In genomic region chr5:31853398-31854135, GRCh38 we compare ENCODE assay signal across 13 cellular contexts.
A peak's percentile ranks its signal among the peaks of the same experiment; 100 is the strongest.
DNase-seq lines count a peak whose midpoint lies in the region; ATAC-seq and TF ChIP-seq lines count a peak whose summit lies in the region.
"Had no signal": no experiment of that assay in that cellular context is flagged by ENCODE, and none has a peak within 500 bp of the region (broad histone marks: within the 10 kb centered on the region; RNA-seq: fewer than 3 reads in every experiment).

No MANE protein-coding gene starts in this region.

- peaks cover 19% of the 10 kb centered on the region for H3K27me3 Mint-ChIP-seq in progenitor cell of endocrine pancreas

- no peaks in the 10 kb centered on the region for H3K9me2 ChIP-seq in PC-3 (replicated peaks; ENCODE audit: low read length)

- peak overlapping the region; percentile 81 for H3K4me3 Mint-ChIP-seq in progenitor cell of endocrine pancreas (ENCODE audit: low read depth)

- ATAC-seq in PC-3, result peak; percentile 19
- ATAC-seq: activated CD4-positive, CD25-positive, alpha-beta regulatory T cell treated with anti-CD3 and anti-CD28 coated beads, Interleukin-2, amount 50 U/mL, for 24 hours had no signal

- peak; percentile 30 for DNase-seq in PC-3
- peak; percentile 9 for DNase-seq in glomerular visceral epithelial cell (ENCODE audit: extremely low spot score)
- DNase-seq in progenitor cell of endocrine pancreas (ENCODE audit: low spot score, unreplicated experiment), result no peak
- DNase-seq in AML-193 (lab: John Stamatoyannopoulos, UW), result no peak
- no peak for DNase-seq in epidermal melanocyte (ENCODE audit: insufficient read length, low spot score)
- DNase-seq in NCI-H526 (lab: John Stamatoyannopoulos, UW), result no peak
- DNase-seq in islet precursor cell, result no peak
- DNase-seq: activated naive CD8-positive, alpha-beta T cell treated with anti-CD3 and anti-CD28 coated beads, Interleukin-2, amount 10 ng/mL, durations not matched to agents 7 days and 5 days; GOT3; NCI-H1417 treated with DMSO at 0.1 percent for 48 hours; RPMI8226 had no signal

- peaks cover 18% of the 10 kb centered on the region for H3K4me1 Mint-ChIP-seq in progenitor cell of endocrine pancreas (ENCODE audit: low read depth)

- H3K36me3 Mint-ChIP-seq in progenitor cell of endocrine pancreas (ENCODE audit: insufficient read depth), result no peaks in the 10 kb centered on the region
- H3K36me3 Mint-ChIP-seq: activated naive CD8-positive, alpha-beta T cell treated with anti-CD3 and anti-CD28 coated beads, Interleukin-2, amount 10 ng/mL, durations not matched to agents 7 days and 5 days had no signal

- TF ChIP-seq CTCF in PC-3 (conservative IDR thresholded peaks at IDR 0.05; ENCODE audit: low read depth, low read length) (no peak), progenitor cell of endocrine pancreas (IDR thresholded peaks at IDR 0.05; ENCODE audit: unreplicated experiment) (no peak)

- H3F3A ChIP-seq in PC-3 (ENCODE audit: low read length, unreplicated experiment), result no peaks in the 10 kb centered on the region

- no peaks in the 10 kb centered on the region for H3K27me3 ChIP-seq in PC-3 (ENCODE audit: low read length)

- H3K79me2 ChIP-seq in PC-3 (ENCODE audit: low read length), result 0 out of 2 replicates have a peak, but pooled peaks cover 7% of the 10 kb centered on the region

- H3K4me2 ChIP-seq in PC-3 (ENCODE audit: low read length), result peak overlapping the region; percentile 88

- H3K27ac Mint-ChIP-seq in progenitor cell of endocrine pancreas, result peak overlapping the region; percentile 19
- H3K27ac Mint-ChIP-seq: activated naive CD8-positive, alpha-beta T cell treated with anti-CD3 and anti-CD28 coated beads, Interleukin-2, amount 10 ng/mL, durations not matched to agents 7 days and 5 days had no signal

- peak overlapping the region; percentile 69 for H3K27ac ChIP-seq in PC-3 (ENCODE audit: low read length)

- H2AFZ ChIP-seq in PC-3 (ENCODE audit: low read length), result peak overlapping the region; percentile 82

- H3K36me3 ChIP-seq in ES-I3 (ENCODE audit: insufficient read depth, low read length) (no peaks in the 10 kb centered on the region), PC-3 (ENCODE audit: low read depth, low read length) (no peaks in the 10 kb centered on the region)

- peaks cover under 1% of the 10 kb centered on the region; the same call in 1 of the 2 replicates for H3K9me3 ChIP-seq in ES-I3 (ENCODE audit: control insufficient read depth, insufficient read depth, low read length)
- no peaks in the 10 kb centered on the region for H3K9me3 ChIP-seq in PC-3 (ENCODE audit: low read length)

- no TSS peak for BruUV-seq in PC-3 (replicated peaks; lab: Mats Ljungman, UMichigan)

- peaks cover 3% of the 10 kb centered on the region for H3K9me3 Mint-ChIP-seq in progenitor cell of endocrine pancreas (ENCODE audit: low read depth)

- H3K4me3 ChIP-seq in PC-3 (ENCODE audit: low read length), result peak overlapping the region; percentile 79

- POLR2A ChIA-PET in PC-3 (lab: Charles Lee; ENCODE audit: unreplicated experiment), result no interaction called here

- intact Hi-C loops in PC-3 (cut with micrococcal nuclease), result loop anchor here (1.0 to 10.0 kb wide), 4 partner anchors 28 to 223 kb away; no protein-coding TSS in a partner anchor

- H3K9ac ChIP-seq in ES-I3 (ENCODE audit: low read depth, low read length), result peak overlapping the region; percentile 73
- peak overlapping the region; percentile 73; the same call in 1 of the 2 replicates for H3K9ac ChIP-seq in PC-3 (ENCODE audit: low read length)

- no peaks in the 10 kb centered on the region for H4K20me1 ChIP-seq in PC-3 (ENCODE audit: low read length)

- H3K4me1 ChIP-seq in ES-I3 (ENCODE audit: insufficient read depth, low read length) (peaks cover 25% of the 10 kb centered on the region), PC-3 (ENCODE audit: insufficient read depth, low read length) (peaks cover 20% of the 10 kb centered on the region)

- CTCF ChIA-PET in PC-3 (lab: Charles Lee), result interaction anchor here (0.6 to 2.1 kb wide), 3 partner anchors 28 to 191 kb away, joined by 4 to 8 read pairs (median 5); no protein-coding TSS in a partner anchor

Comparison
In these comparisons a context has a peak if more than half of its experiments do, and no peak if none do; other contexts are left out.
1. DNase-seq: peak in PC-3 (single experiment) and glomerular visceral epithelial cell (single experiment); none in progenitor cell of endocrine pancreas (single experiment), AML-193 (0 of 2), epidermal melanocyte (single experiment), NCI-H526 (0 of 2) and islet precursor cell (single experiment).